12 cellular contexts compared by ENCODE assay signal in genomic region chr2:10030311-10030736, GRCh38. TPM values are rescaled to one million over a fixed set of nuclear protein-coding genes. Genes with fewer than 3 reads are reported as not detected.
A peak's percentile ranks its signal among the peaks of the same experiment; 100 is the strongest.
DNase-seq lines count a peak whose midpoint lies in the region; ATAC-seq and TF ChIP-seq lines count a peak whose summit lies in the region.
"Had no signal": no experiment of that assay in that cellular context is flagged by ENCODE, and none has a peak within 500 bp of the region (broad histone marks: within the 10 kb centered on the region; RNA-seq: fewer than 3 reads in every experiment).

No MANE protein-coding gene starts in this region.

- peak overlapping the region in 2 of 3 donors; percentile 33 to 88 for H3K27ac Mint-ChIP-seq in CD4-positive, CD25-positive, alpha-beta regulatory T cell
- peak overlapping the region; percentile 50 for H3K27ac Mint-ChIP-seq in activated T-helper 17 cell treated with anti-CD3 and anti-CD28 coated beads, Interleukin-2, amount 50 U/mL, for 72 hours

- intact Hi-C loops in lower lobe of right lung (cut with DNase I), result no loop called here
- intact Hi-C loops in stomach (cut with DNase I; ENCODE audit: low total_unique reads), result no loop called here

- TF ChIP-seq POLR2A in stomach (IDR thresholded peaks at IDR 0.05), result no peak

- H3K27me3 ChIP-seq in CD4-positive, CD25-positive, alpha-beta regulatory T cell (ENCODE audit: control insufficient read depth, insufficient read depth, low read length), result no peaks in the 10 kb centered on the region
- H3K27me3 ChIP-seq in lower lobe of right lung (ENCODE audit: low read depth) (no peaks in the 10 kb centered on the region), stomach (no peaks in the 10 kb centered on the region)
- H3K27me3 ChIP-seq: adrenal gland had no signal

- H3K36me3 ChIP-seq in CD4-positive, CD25-positive, alpha-beta regulatory T cell (ENCODE audit: control insufficient read depth, insufficient read depth, low read length), result no peaks in the 10 kb centered on the region
- H3K36me3 ChIP-seq in lower lobe of right lung (no peaks in the 10 kb centered on the region), stomach (no peaks in the 10 kb centered on the region)
- H3K36me3 ChIP-seq: adrenal gland had no signal

- H3K4me3 Mint-ChIP-seq in CD4-positive, CD25-positive, alpha-beta regulatory T cell, result peak overlapping the region; percentile 48 to 90 (median 80)
- peak overlapping the region; percentile 49 for H3K4me3 Mint-ChIP-seq in activated T-helper 17 cell treated with anti-CD3 and anti-CD28 coated beads, Interleukin-2, amount 50 U/mL, for 72 hours

- H3K4me3 ChIP-seq in CD4-positive, CD25-positive, alpha-beta regulatory T cell (ENCODE audit: low read depth, low read length), result peak overlapping the region; percentile 52
- no peak overlapping the region for H3K4me3 ChIP-seq in lower lobe of right lung
- H3K4me3 ChIP-seq in stomach, result no peak overlapping the region
- H3K4me3 ChIP-seq: adrenal gland had no signal

- no peaks in the 10 kb centered on the region for H3K9me3 ChIP-seq in CD4-positive, CD25-positive, alpha-beta regulatory T cell (ENCODE audit: control insufficient read depth in 2 of 2, low read length in 2 of 2)
- H3K9me3 ChIP-seq in lower lobe of right lung (no peaks in the 10 kb centered on the region), stomach (no peaks in the 10 kb centered on the region)
- H3K9me3 ChIP-seq: adrenal gland had no signal

- peaks cover 7 to 66% (median 34%) of the 10 kb centered on the region in 4 donors for H3K4me1 Mint-ChIP-seq in CD4-positive, CD25-positive, alpha-beta regulatory T cell
- peaks cover 17% of the 10 kb centered on the region for H3K4me1 Mint-ChIP-seq in activated T-helper 17 cell treated with anti-CD3 and anti-CD28 coated beads, Interleukin-2, amount 50 U/mL, for 72 hours

- no peak for DNase-seq in CD4-positive, CD25-positive, alpha-beta regulatory T cell
- DNase-seq in NCI-H128 (lab: John Stamatoyannopoulos, UW; ENCODE audit: unreplicated experiment) (peak; percentile 33), lower lobe of right lung (no peak), stomach (no peak), NCI-H2081 treated with DMSO at 0.1 percent for 48 hours (lab: John Stamatoyannopoulos, UW) (no peak), NCI-H748 treated with DMSO at 0.1 percent for 48 hours (lab: John Stamatoyannopoulos, UW) (no peak)
- DNase-seq: adrenal gland, GOT3, head of caudate nucleus, mesendoderm had no signal

- H3K36me3 Mint-ChIP-seq in CD4-positive, CD25-positive, alpha-beta regulatory T cell, result peaks cover 3% of the 10 kb centered on the region
- H3K36me3 Mint-ChIP-seq in activated T-helper 17 cell treated with anti-CD3 and anti-CD28 coated beads, Interleukin-2, amount 50 U/mL, for 72 hours (ENCODE audit: low read depth), result no peaks in the 10 kb centered on the region

- H3K27ac ChIP-seq in CD4-positive, CD25-positive, alpha-beta regulatory T cell (ENCODE audit: insufficient read depth, low read length, poor library complexity, severe bottlenecking), result no peak overlapping the region
- peak overlapping the region; percentile 90 for H3K27ac ChIP-seq in lower lobe of right lung
- H3K27ac ChIP-seq in stomach, result no peak overlapping the region

- H3K9me3 Mint-ChIP-seq in CD4-positive, CD25-positive, alpha-beta regulatory T cell, result peaks cover 0 to 2% (median 0%) of the 10 kb centered on the region in 7 donors
- H3K9me3 Mint-ChIP-seq in activated T-helper 17 cell treated with anti-CD3 and anti-CD28 coated beads, Interleukin-2, amount 50 U/mL, for 72 hours, result no peaks in the 10 kb centered on the region

- TF ChIP-seq CTCF in lower lobe of right lung (IDR thresholded peaks at IDR 0.05), result no peak
- TF ChIP-seq CTCF in stomach (IDR thresholded peaks at IDR 0.05), result no peak

- no peak for TF ChIP-seq EP300 in stomach (IDR thresholded peaks at IDR 0.05)

- no peaks in the 10 kb centered on the region for H3K27me3 Mint-ChIP-seq in CD4-positive, CD25-positive, alpha-beta regulatory T cell
- no peaks in the 10 kb centered on the region for H3K27me3 Mint-ChIP-seq in activated T-helper 17 cell treated with anti-CD3 and anti-CD28 coated beads, Interleukin-2, amount 50 U/mL, for 72 hours

- 58 to 75% (median 70%) methylated on average over 9 of the region's 9 CpGs for WGBS in stomach, 5 donors

- no peak for ATAC-seq in CD4-positive, CD25-positive, alpha-beta regulatory T cell (ENCODE audit: low read depth in 2 of 2)
- ATAC-seq in activated T-helper 17 cell treated with anti-CD3 and anti-CD28 coated beads, Interleukin-2, amount 50 U/mL, for 72 hours (replicated peaks), result no peak
- ATAC-seq in lower lobe of right lung (no peak), HG02623 (IDR thresholded peaks at IDR 0.05; ENCODE audit: unreplicated experiment) (no peak)

- peaks cover 51% of the 10 kb centered on the region for H3K4me1 ChIP-seq in CD4-positive, CD25-positive, alpha-beta regulatory T cell (ENCODE audit: control insufficient read depth, insufficient read depth, low read length, poor library complexity, severe bottlenecking)
- H3K4me1 ChIP-seq in lower lobe of right lung (peaks cover 44% of the 10 kb centered on the region), stomach (peaks cover 0 to 29% (median 18%) of the 10 kb centered on the region in 4 donors)

RNA-seq across cellular contexts. Expression of gene KLF11, which starts 13.0 kb away (rescaled TPM):
- total RNA-seq in CD4-positive, CD25-positive, alpha-beta regulatory T cell, result 38.9 TPM
- 10 to 100 TPM in 2 of 4 donors, 1 to 10 TPM in 2; 5.9 to 22.3 (median 8.9) TPM for polyA plus RNA-seq in CD4-positive, CD25-positive, alpha-beta regulatory T cell
- total RNA-seq in activated T-helper 17 cell treated with anti-CD3 and anti-CD28 coated beads, Interleukin-2, amount 50 U/mL, for 72 hours, result 1 to 10 TPM; 5.6 to 7.9 TPM
- total RNA-seq in lower lobe of right lung (40.8 TPM), stomach (10 to 100 TPM in 3 of 5 donors, 1 to 10 TPM in 2; 4.1 to 21.6 (median 17.1) TPM)
- 10 to 100 TPM in 1 of 3 donors, 1 to 10 TPM in 2; 4.2 to 19.6 (median 7.0) TPM for polyA plus RNA-seq in stomach

RNA-seq across cellular contexts. Expression of gene CYS1, which starts 49.9 kb away (rescaled TPM):
- total RNA-seq in CD4-positive, CD25-positive, alpha-beta regulatory T cell, result not detected
- polyA plus RNA-seq in CD4-positive, CD25-positive, alpha-beta regulatory T cell, result not detected
- total RNA-seq in activated T-helper 17 cell treated with anti-CD3 and anti-CD28 coated beads, Interleukin-2, amount 50 U/mL, for 72 hours, result under 1 TPM in 1 of 2 donors, not detected in 1; 0.09 TPM
- 2.6 TPM for total RNA-seq in lower lobe of right lung
- total RNA-seq in stomach, result 10 to 100 TPM in 2 of 5 donors, 1 to 10 TPM in 2, not detected in 1; 3.5 to 33.8 (median 9.1) TPM
- polyA plus RNA-seq in stomach, result 1 to 10 TPM; 1.1 to 5.8 (median 2.4) TPM
